ENCODE assay signal across 1 cellular context in the genomic region with DNA sequence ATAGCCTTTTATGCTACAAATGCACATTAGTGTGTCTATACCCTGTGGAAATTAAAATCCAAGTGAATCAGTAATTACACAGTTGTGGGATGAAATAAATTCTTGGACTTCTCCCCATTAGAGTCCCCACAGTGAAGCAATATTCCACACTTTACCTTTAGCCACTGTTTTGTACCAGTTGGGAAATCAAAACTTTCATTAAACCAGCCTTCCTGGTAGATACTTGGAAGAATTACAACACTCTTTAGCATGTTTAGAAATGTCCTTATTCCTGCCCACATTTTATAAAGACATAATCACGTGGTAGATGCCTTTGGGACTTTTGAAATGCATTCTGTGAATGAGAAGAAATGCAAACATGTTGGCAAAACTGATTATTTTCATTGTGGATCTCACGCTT.
TF ChIP-seq lines count a peak whose summit lies in the region.

No MANE protein-coding gene starts in this region.

TF ChIP-seq in GM23338, 12 proteins besides CTCF, POLR2A, EP300 and RAD21 (continued from another document):
- TF ChIP-seq ETS1 (IDR thresholded peaks at IDR 0.05): no peak
